In the genomic region with DNA sequence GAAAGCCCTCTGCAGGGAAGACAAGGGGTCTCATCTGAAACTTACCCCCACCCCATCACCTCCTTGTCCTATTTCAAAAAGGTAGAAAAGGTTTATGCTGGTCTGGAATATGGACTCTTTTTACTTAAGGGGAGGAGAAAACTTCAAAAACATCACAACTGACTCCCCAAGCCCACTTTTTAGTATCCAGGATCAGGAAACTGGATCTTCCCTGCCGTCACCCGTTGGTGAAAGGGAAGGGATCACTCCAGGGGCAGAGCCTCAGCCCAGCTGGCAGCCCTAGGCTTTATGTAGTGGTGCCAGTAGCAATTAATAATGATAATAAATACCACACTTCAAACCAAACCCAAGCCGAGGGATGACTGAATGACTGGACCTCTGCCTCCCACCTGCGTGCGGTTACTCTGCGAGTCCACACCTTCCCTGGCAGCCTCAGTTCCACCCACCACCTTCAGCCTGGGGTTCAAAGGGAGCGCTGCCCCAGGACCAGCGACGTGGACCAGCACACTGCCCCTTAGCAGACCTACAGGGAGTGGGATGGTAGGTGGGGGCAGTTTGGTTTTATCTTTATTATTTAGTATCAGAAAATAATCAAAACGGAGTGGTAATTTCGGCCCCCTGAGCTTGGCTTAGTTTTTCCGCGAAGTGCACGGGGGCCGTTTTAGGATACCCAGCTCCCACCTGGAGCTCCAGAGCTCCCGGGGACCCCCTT, we compare ENCODE assay signal across 22 cellular contexts. TPM values are rescaled to one million over a fixed set of nuclear protein-coding genes. Genes with fewer than 3 reads are reported as not detected.
DNase-seq lines count a peak whose midpoint lies in the region; ATAC-seq and TF ChIP-seq lines count a peak whose summit lies in the region.
"Had no signal": no experiment of that assay in that cellular context is flagged by ENCODE, and none has a peak within 500 bp of the region (broad histone marks: within the 10 kb centered on the region; RNA-seq: fewer than 3 reads in every experiment).

No MANE protein-coding gene starts in this region.

- H3K27ac Mint-ChIP-seq in GM23338 = no peak overlapping the region
- H3K27ac Mint-ChIP-seq: activated naive CD4-positive, alpha-beta T cell treated with anti-CD3 and anti-CD28 coated beads, Interleukin-2, amount 50 U/mL, for 72 hours; CD4-positive, alpha-beta memory T cell had no signal

- peaks cover 24% of the 10 kb centered on the region for H4K20me1 ChIP-seq in GM23338 (replicated peaks; ENCODE audit: insufficient read depth)

- H2BK5ac ChIP-seq in trophoblast cell (ENCODE audit: low read depth, low read length, poor library complexity) = no peak overlapping the region

- H3K27me3 ChIP-seq in GM23338 (ENCODE audit: insufficient read depth) (peaks cover 96% of the 10 kb centered on the region), right lobe of liver (no peaks in the 10 kb centered on the region), trophoblast cell (ENCODE audit: insufficient read depth, low read length) (peaks cover 63% of the 10 kb centered on the region)

- no peak for DNase-seq in GM23338 (ENCODE audit: low spot score)
- DNase-seq in astrocyte of the hippocampus (ENCODE audit: low read depth, low spot score) = peak; percentile 7
- no peak for DNase-seq in right lobe of liver
- DNase-seq in trophoblast cell = no peak
- DNase-seq in GDM1 (lab: John Stamatoyannopoulos, UW) = no peak
- no peak for DNase-seq in stimulated activated CD4-positive, alpha-beta T cell treated with anti-CD3 and anti-CD28 coated beads, Interleukin-2, amount 100 ng/mL, for 48 hours
- no peak for DNase-seq in caudate nucleus (lab: John Stamatoyannopoulos, UW)
- DNase-seq: ACHN; activated T-cell treated with anti-CD3 and anti-CD28 coated beads, Interleukin-2, amount 50 U/mL, for 1 hour; CD4-positive, alpha-beta memory T cell; EL; foreskin melanocyte; IMR-90; kidney; MV-4-11; NCI-H2029 treated with DMSO at 0.1 percent for 48 hours; NCI-H526; OCI-M1 had no signal

- H3K4me1 Mint-ChIP-seq in GM23338 = peaks cover 25% of the 10 kb centered on the region

- H3K18ac ChIP-seq in trophoblast cell (ENCODE audit: low read length) = no peak overlapping the region

- H3K4me2 ChIP-seq in GM23338 = peak overlapping the region; percentile 82
- peak overlapping the region; percentile 54 for H3K4me2 ChIP-seq in trophoblast cell (ENCODE audit: low read length)
- H3K4me2 ChIP-seq: SK-N-SH had no signal

- H3F3A ChIP-seq in GM23338 (replicated peaks; ENCODE audit: low read depth) = peaks cover 5% of the 10 kb centered on the region

- H3K9me3 ChIP-seq in right lobe of liver (no peaks in the 10 kb centered on the region), trophoblast cell (ENCODE audit: insufficient read depth, low read depth, low read length) (no peaks in the 10 kb centered on the region)
- H3K9me3 ChIP-seq: SK-N-SH had no signal

- H2BK12ac ChIP-seq in trophoblast cell (ENCODE audit: low read length) = no peak overlapping the region

- H2AFZ ChIP-seq in GM23338 (no peak overlapping the region), trophoblast cell (ENCODE audit: insufficient read depth, low read length, poor library complexity) (no peak overlapping the region)

- H3K14ac ChIP-seq in trophoblast cell (ENCODE audit: low read length) = no peak overlapping the region

- no peak overlapping the region for H4K8ac ChIP-seq in trophoblast cell (ENCODE audit: low read depth, low read length)

- H3K23ac ChIP-seq in trophoblast cell (ENCODE audit: low read length) = no peak overlapping the region

- H3K27ac ChIP-seq in GM23338 (ENCODE audit: low read depth) = no peak overlapping the region
- peak overlapping the region in 2 of 3 donors; percentile 95 to 98 for H3K27ac ChIP-seq in right lobe of liver
- H3K27ac ChIP-seq in trophoblast cell (ENCODE audit: low read depth, low read length) = no peak overlapping the region
- no peak overlapping the region for H3K27ac ChIP-seq in caudate nucleus (ENCODE audit: low read depth, low read length)

- no peaks in the 10 kb centered on the region for H3K36me3 Mint-ChIP-seq in GM23338 (ENCODE audit: low read depth)
- H3K36me3 Mint-ChIP-seq: CD4-positive, alpha-beta memory T cell had no signal

- H3K79me2 ChIP-seq in GM23338 (replicated peaks; ENCODE audit: insufficient read depth) = no peaks in the 10 kb centered on the region
- H3K79me2 ChIP-seq in trophoblast cell (ENCODE audit: control insufficient read depth, insufficient read depth, low read length, poor library complexity) = no peaks in the 10 kb centered on the region

- TF ChIP-seq CTCF in GM23338 (conservative IDR thresholded peaks at IDR 0.05; ENCODE audit: low read depth in 2 of 2) (no peak), right lobe of liver (IDR thresholded peaks at IDR 0.05) (no peak)

- peaks cover 3% of the 10 kb centered on the region; the same call in 1 of the 3 replicates for H3K9me3 Mint-ChIP-seq in GM23338
- H3K9me3 Mint-ChIP-seq: activated naive CD4-positive, alpha-beta T cell treated with anti-CD3 and anti-CD28 coated beads, Interleukin-2, amount 50 U/mL, for 72 hours; central memory CD8-positive, alpha-beta T cell had no signal

- H3K4me1 ChIP-seq in GM23338 (ENCODE audit: insufficient read depth) (peaks cover 28% of the 10 kb centered on the region; the same call in 1 of the 2 replicates), right lobe of liver (no peaks in the 10 kb centered on the region), trophoblast cell (ENCODE audit: control insufficient read depth in 1 of 2, insufficient read depth in 2 of 2, low read length in 2 of 2) (peaks cover 5 to 15% of the 10 kb centered on the region in 2 experiments)

- H3K79me1 ChIP-seq in trophoblast cell (ENCODE audit: low read length) = peaks cover 2% of the 10 kb centered on the region

- H3K36me3 ChIP-seq in GM23338 (ENCODE audit: insufficient read depth) = no peaks in the 10 kb centered on the region
- H3K36me3 ChIP-seq in right lobe of liver = no peaks in the 10 kb centered on the region
- no peaks in the 10 kb centered on the region for H3K36me3 ChIP-seq in trophoblast cell (ENCODE audit: control insufficient read depth in 1 of 2, insufficient read depth in 2 of 2, low read length in 2 of 2)

- H3K27me3 Mint-ChIP-seq in GM23338 (ENCODE audit: insufficient read depth, low read depth, poor library complexity) = peaks cover 72% of the 10 kb centered on the region

- no peak overlapping the region for H4K12ac ChIP-seq in trophoblast cell (ENCODE audit: low read depth, low read length)

- peak overlapping the region; percentile 17; the same call in 1 of the 3 replicates for H3K4me3 Mint-ChIP-seq in GM23338

- no peaks in the 10 kb centered on the region for H3K9me2 ChIP-seq in GM23338 (ENCODE audit: insufficient read depth)
- H3K9me2 ChIP-seq: SK-N-SH had no signal

- H4K91ac ChIP-seq in trophoblast cell (ENCODE audit: low read depth, low read length) = no peak overlapping the region

- no peak overlapping the region for H3K4ac ChIP-seq in trophoblast cell (ENCODE audit: low read depth, low read length)

- 44% methylated on average over 10 of the region's 16 CpGs for WGBS in right lobe of liver (ENCODE audit: insufficient coverage, low coverage, low lambda C conversion rate, missing lambda C conversion rate)
- WGBS in trophoblast cell (ENCODE audit: extremely low coverage, insufficient coverage, insufficient read length) = no CpG with 5 or more reads among the region's 16 CpGs

- intact Hi-C loops in right lobe of liver (cut with DNase I) = loop anchor here in 1 of 2 donors (10.0 kb wide), 1 partner anchor 390 kb away; no protein-coding TSS in a partner anchor

- TF ChIP-seq POLR2A in right lobe of liver (IDR thresholded peaks at IDR 0.05) = no peak

- H2BK120ac ChIP-seq in trophoblast cell (ENCODE audit: insufficient read depth, low read length, poor library complexity) = no peak overlapping the region

- H3K4me3 ChIP-seq in GM23338 (peak overlapping the region; percentile 58), right lobe of liver (peak overlapping the region; percentile 34 to 93 (median 72)), trophoblast cell (ENCODE audit: low read depth, low read length) (no peak overlapping the region)

- ATAC-seq in GM23338 (no peak), right lobe of liver (no peak), GM18861 (IDR thresholded peaks at IDR 0.05; ENCODE audit: unreplicated experiment) (no peak)
- ATAC-seq: activated naive CD4-positive, alpha-beta T cell treated with anti-CD3 and anti-CD28 coated beads, Interleukin-2, amount 50 U/mL, for 72 hours had no signal

- no peak overlapping the region for H3K9ac ChIP-seq in trophoblast cell (ENCODE audit: low read length)
- H3K9ac ChIP-seq: SK-N-SH had no signal

- H2AK5ac ChIP-seq in trophoblast cell (ENCODE audit: low read length) = no peak overlapping the region

TF ChIP-seq in GM23338, 12 proteins besides CTCF, POLR2A, EP300 and RAD21:
- no peak for TF ChIP-seq ZNF114 (CRISPR knock-in tag; IDR thresholded peaks at IDR 0.05)
- TF ChIP-seq CREB1 (CRISPR knock-in tag; IDR thresholded peaks at IDR 0.05; ENCODE audit: low read depth) = no peak
- TF ChIP-seq, protein P1, sequence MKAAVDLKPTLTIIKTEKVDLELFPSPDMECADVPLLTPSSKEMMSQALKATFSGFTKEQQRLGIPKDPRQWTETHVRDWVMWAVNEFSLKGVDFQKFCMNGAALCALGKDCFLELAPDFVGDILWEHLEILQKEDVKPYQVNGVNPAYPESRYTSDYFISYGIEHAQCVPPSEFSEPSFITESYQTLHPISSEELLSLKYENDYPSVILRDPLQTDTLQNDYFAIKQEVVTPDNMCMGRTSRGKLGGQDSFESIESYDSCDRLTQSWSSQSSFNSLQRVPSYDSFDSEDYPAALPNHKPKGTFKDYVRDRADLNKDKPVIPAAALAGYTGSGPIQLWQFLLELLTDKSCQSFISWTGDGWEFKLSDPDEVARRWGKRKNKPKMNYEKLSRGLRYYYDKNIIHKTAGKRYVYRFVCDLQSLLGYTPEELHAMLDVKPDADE (IDR thresholded peaks at IDR 0.05) = no peak
- TF ChIP-seq EZH2 (IDR thresholded peaks at IDR 0.05; ENCODE audit: low read depth, unreplicated experiment) = peak; percentile 59
- no peak for TF ChIP-seq EZH2phosphoT487 (IDR thresholded peaks at IDR 0.05; ENCODE audit: unreplicated experiment)
- no peak for TF ChIP-seq NANOG (IDR thresholded peaks at IDR 0.05; ENCODE audit: borderline replicate concordance)
TF ChIP-seq in GM23338: peak in this region for 1.

RNA-seq across cellular contexts. Expression of a gene that starts 4.9 kb away (rescaled TPM):
- total RNA-seq in GM23338 (2014; rRNA removed; shearing (Covaris generic)) = not detected in 2 replicates
- 0.08 and 0.30 TPM in 2 replicates for polyA plus RNA-seq in GM23338 (2016; fragmentation: Nextera tagmentation; extraction: Ambion mirVana)
- 10 to 100 TPM in 3 of 6 experiments, 1 to 10 TPM in 3; 8.0 to 14.0 (median 9.5) TPM for total RNA-seq in right lobe of liver
- 1.7 and 1.9 TPM in 2 replicates for polyA plus RNA-seq in trophoblast cell (2013)
- total RNA-seq: activated naive CD4-positive, alpha-beta T cell treated with anti-CD3 and anti-CD28 coated beads, Interleukin-2, amount 50 U/mL, for 72 hours; CD4-positive, alpha-beta memory T cell had no signal
- polyA plus RNA-seq: CD4-positive, alpha-beta memory T cell; SK-N-SH had no signal

Comparison
In these comparisons a context has a peak if more than half of its experiments do, and no peak if none do; other contexts are left out.
1. H3K27ac ChIP-seq: peak in right lobe of liver (2 of 3); none in GM23338 (single experiment), trophoblast cell (single experiment) and caudate nucleus (single experiment).